In the genomic region with DNA sequence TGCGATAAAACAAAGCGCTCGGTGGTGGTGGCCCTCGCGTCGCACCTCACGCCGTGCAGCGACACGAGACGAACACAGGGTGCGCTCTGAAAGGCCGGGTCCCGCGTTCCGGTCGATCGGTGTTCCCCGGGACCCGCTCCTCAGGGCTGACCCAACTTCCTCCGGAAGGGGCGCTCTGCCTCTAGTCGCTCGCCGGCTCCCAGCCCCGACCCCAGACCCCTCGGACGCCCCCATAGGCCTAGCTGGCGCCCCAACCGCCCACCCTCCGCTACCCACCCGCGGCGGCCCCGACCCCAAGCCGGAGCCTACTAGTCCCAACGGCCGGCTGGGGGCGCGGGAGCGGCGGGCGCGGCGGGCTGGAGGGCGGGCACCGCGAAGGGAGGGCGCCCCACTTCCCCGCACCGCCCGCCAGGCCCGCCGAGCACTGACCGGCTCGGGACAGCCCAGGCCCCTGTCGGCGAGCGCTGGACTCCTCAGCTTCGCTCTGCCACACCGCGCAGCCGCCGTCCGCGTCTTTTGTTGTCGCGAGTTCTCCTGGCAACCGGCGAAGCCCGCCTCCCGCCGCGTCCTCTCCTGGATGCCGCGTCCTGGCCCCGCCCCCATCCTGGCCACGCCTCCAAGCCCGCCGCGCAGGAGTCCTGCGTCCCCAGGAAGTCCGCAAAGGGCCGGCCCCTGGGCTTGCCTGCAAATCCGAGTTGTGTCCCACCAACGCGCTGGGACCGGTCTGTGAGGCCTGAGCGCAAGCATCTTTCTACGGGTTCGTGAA, we compare ENCODE assay signal across 1 cellular context.
TF ChIP-seq lines count a peak whose summit lies in the region.

A gene with protein sequence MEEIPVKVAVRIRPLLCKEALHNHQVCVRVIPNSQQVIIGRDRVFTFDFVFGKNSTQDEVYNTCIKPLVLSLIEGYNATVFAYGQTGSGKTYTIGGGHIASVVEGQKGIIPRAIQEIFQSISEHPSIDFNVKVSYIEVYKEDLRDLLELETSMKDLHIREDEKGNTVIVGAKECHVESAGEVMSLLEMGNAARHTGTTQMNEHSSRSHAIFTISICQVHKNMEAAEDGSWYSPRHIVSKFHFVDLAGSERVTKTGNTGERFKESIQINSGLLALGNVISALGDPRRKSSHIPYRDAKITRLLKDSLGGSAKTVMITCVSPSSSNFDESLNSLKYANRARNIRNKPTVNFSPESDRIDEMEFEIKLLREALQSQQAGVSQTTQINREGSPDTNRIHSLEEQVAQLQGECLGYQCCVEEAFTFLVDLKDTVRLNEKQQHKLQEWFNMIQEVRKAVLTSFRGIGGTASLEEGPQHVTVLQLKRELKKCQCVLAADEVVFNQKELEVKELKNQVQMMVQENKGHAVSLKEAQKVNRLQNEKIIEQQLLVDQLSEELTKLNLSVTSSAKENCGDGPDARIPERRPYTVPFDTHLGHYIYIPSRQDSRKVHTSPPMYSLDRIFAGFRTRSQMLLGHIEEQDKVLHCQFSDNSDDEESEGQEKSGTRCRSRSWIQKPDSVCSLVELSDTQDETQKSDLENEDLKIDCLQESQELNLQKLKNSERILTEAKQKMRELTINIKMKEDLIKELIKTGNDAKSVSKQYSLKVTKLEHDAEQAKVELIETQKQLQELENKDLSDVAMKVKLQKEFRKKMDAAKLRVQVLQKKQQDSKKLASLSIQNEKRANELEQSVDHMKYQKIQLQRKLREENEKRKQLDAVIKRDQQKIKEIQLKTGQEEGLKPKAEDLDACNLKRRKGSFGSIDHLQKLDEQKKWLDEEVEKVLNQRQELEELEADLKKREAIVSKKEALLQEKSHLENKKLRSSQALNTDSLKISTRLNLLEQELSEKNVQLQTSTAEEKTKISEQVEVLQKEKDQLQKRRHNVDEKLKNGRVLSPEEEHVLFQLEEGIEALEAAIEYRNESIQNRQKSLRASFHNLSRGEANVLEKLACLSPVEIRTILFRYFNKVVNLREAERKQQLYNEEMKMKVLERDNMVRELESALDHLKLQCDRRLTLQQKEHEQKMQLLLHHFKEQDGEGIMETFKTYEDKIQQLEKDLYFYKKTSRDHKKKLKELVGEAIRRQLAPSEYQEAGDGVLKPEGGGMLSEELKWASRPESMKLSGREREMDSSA (N-terminal part only) (minus strand): TSS at position 491 of the 766 bp plus-strand sequence. CDS start 5,841 bp downstream, outside the sequence.

TF ChIP-seq in endothelial cell of umbilical vein, 7 proteins besides CTCF, POLR2A, EP300 and RAD21 (continued from another document):
- TF ChIP-seq FOS (IDR thresholded peaks at IDR 0.05; ENCODE audit: borderline replicate concordance, insufficient read depth, low read length) = no peak
